In the genomic region with DNA sequence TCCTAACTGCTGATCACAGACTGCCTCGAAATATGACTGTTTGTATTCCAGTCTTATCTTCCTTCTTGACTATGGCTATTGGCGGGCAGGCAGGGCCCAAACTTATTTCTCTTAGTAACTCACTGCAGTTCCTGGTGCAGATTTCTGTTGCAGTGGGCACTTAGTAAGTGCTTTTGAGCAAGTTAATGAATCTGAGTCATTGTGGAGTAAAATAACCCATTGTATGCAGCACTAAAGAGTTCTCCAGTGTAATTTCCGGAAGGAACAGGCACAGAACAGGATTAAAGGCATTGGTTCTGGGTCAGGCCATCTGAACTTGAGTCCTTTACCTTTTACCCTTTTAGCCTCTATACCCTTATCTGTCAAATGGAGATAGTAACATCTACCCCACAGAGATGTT, we compare ENCODE assay signal across 35 cellular contexts. TPM values are rescaled to one million over a fixed set of nuclear protein-coding genes. Genes with fewer than 3 reads are reported as not detected.
"Had no signal": no experiment of that assay in that cellular context is flagged by ENCODE, and none has a peak within 500 bp of the region (broad histone marks: within the 10 kb centered on the region; RNA-seq: fewer than 3 reads in every experiment).

No MANE protein-coding gene starts in this region.

- H3K27ac ChIP-seq: adrenal gland, ascending aorta, brain microvascular endothelial cell, breast epithelium, WERI-Rb-1 had no signal

- H3K27ac Mint-ChIP-seq: activated CD4-positive, alpha-beta memory T cell treated with anti-CD3 and anti-CD28 coated beads, Interleukin-2, amount 10 ng/mL, durations not matched to agents 7 days and 5 days; activated CD4-positive, alpha-beta T cell treated with anti-CD3 and anti-CD28 coated beads for 36 hours; activated CD4-positive, alpha-beta T cell treated with anti-CD3 and anti-CD28 coated beads, Interleukin-2, amount 10 ng/mL, durations not matched to agents 7 days and 5 days; activated CD8-positive, alpha-beta memory T cell treated with anti-CD3 and anti-CD28 coated beads, Interleukin-2, amount 10 ng/mL, durations not matched to agents 7 days and 5 days; activated CD8-positive, alpha-beta T cell treated with anti-CD3 and anti-CD28 coated beads, Interleukin-2, amount 10 ng/mL, durations not matched to agents 7 days and 5 days; activated naive CD4-positive, alpha-beta T cell treated with anti-CD3 and anti-CD28 coated beads, Interleukin-2, amount 50 U/mL, for 72 hours; activated naive CD8-positive, alpha-beta T cell treated with anti-CD3 and anti-CD28 coated beads for 36 hours; activated T-cell treated with anti-CD3 and anti-CD28 coated beads, Interleukin-2, amount 50 U/mL, for 24 hours; activated T-helper 2 cell treated with anti-CD3 and anti-CD28 coated beads, Interferon-gamma antibody, Interleukin-2, Interleukin-4, amounts not matched to agents 10 μg/mL and 5 μg/mL and 100 μg/mL, durations not matched to agents 14 hours and 24 hours and 36 hours; T-helper 1 cell treated with Interleukin-12 subunit alpha and Interleukin-12 subunit beta and Interleukin-4 antibody, amounts not matched to agents 30 μg/mL and 1 μg/mL, for 36 hours; T-helper 2 cell treated with Interferon-gamma antibody and Interleukin-4, amounts not matched to agents 5 μg/mL and 100 μg/mL, for 36 hours; WTC11 had no signal

- H3K4me1 Mint-ChIP-seq: activated CD4-positive, alpha-beta memory T cell treated with anti-CD3 and anti-CD28 coated beads, Interleukin-2, amount 10 ng/mL, durations not matched to agents 7 days and 5 days; activated CD4-positive, alpha-beta T cell treated with anti-CD3 and anti-CD28 coated beads for 36 hours; activated CD4-positive, alpha-beta T cell treated with anti-CD3 and anti-CD28 coated beads, Interleukin-2, amount 10 ng/mL, durations not matched to agents 7 days and 5 days; activated CD8-positive, alpha-beta memory T cell treated with anti-CD3 and anti-CD28 coated beads, Interleukin-2, amount 10 ng/mL, durations not matched to agents 7 days and 5 days; activated naive CD8-positive, alpha-beta T cell treated with anti-CD3 and anti-CD28 coated beads for 36 hours had no signal

- H3K4me3 ChIP-seq: adrenal gland, ascending aorta, breast epithelium had no signal

- H3K4me3 Mint-ChIP-seq: activated CD4-positive, alpha-beta memory T cell treated with anti-CD3 and anti-CD28 coated beads, Interleukin-2, amount 10 ng/mL, durations not matched to agents 7 days and 5 days; activated CD4-positive, alpha-beta T cell treated with anti-CD3 and anti-CD28 coated beads for 36 hours; activated CD4-positive, alpha-beta T cell treated with anti-CD3 and anti-CD28 coated beads, Interleukin-2, amount 10 ng/mL, durations not matched to agents 7 days and 5 days; activated CD8-positive, alpha-beta memory T cell treated with anti-CD3 and anti-CD28 coated beads, Interleukin-2, amount 10 ng/mL, durations not matched to agents 7 days and 5 days; activated CD8-positive, alpha-beta T cell treated with anti-CD3 and anti-CD28 coated beads, Interleukin-2, amount 10 ng/mL, durations not matched to agents 7 days and 5 days; activated naive CD8-positive, alpha-beta T cell treated with anti-CD3 and anti-CD28 coated beads for 36 hours; activated T-cell treated with anti-CD3 and anti-CD28 coated beads, Interleukin-2, amount 50 U/mL, for 24 hours; T-helper 1 cell treated with Interleukin-12 subunit alpha and Interleukin-12 subunit beta and Interleukin-4 antibody, amounts not matched to agents 30 μg/mL and 1 μg/mL, for 36 hours; T-helper 2 cell treated with Interferon-gamma antibody and Interleukin-4, amounts not matched to agents 5 μg/mL and 100 μg/mL, for 36 hours; WTC11 had no signal

- DNase-seq: activated CD4-positive, alpha-beta memory T cell treated with anti-CD3 and anti-CD28 coated beads, Interleukin-2, amount 10 ng/mL, durations not matched to agents 7 days and 5 days; activated CD4-positive, alpha-beta T cell treated with anti-CD3 and anti-CD28 coated beads for 1 hour; activated CD4-positive, alpha-beta T cell treated with anti-CD3 and anti-CD28 coated beads for 36 hours; activated CD4-positive, alpha-beta T cell treated with anti-CD3 and anti-CD28 coated beads for 48 hours; activated CD4-positive, alpha-beta T cell treated with anti-CD3 and anti-CD28 coated beads, Interleukin-2, amount 10 ng/mL, durations not matched to agents 7 days and 5 days; activated CD4-positive, alpha-beta T cell treated with anti-CD3 and anti-CD28 coated beads, Interleukin-2, amount 50 U/mL, for 48 hours; activated CD4-positive, CD25-positive, alpha-beta regulatory T cell; activated CD8-positive, alpha-beta memory T cell treated with anti-CD3 and anti-CD28 coated beads for 24 hours; activated CD8-positive, alpha-beta memory T cell treated with anti-CD3 and anti-CD28 coated beads, Interleukin-2, amount 10 ng/mL, durations not matched to agents 7 days and 5 days; activated CD8-positive, alpha-beta memory T cell treated with anti-CD3 and anti-CD28 coated beads, Interleukin-2, amount 50 U/mL, for 48 hours; activated CD8-positive, alpha-beta T cell treated with anti-CD3 and anti-CD28 coated beads, Interleukin-2, amount 10 ng/mL, durations not matched to agents 7 days and 5 days; activated effector memory CD4-positive, alpha-beta T cell treated with Interleukin-2 at 50 U/mL for 16 hours; activated gamma-delta T cell; activated naive CD4-positive, alpha-beta T cell treated with anti-CD3 and anti-CD28 coated beads, Interleukin-2, amount 50 U/mL, for 16 hours; activated naive CD4-positive, alpha-beta T cell treated with Interleukin-2 at 50 U/mL for 16 hours; activated naive CD8-positive, alpha-beta T cell treated with anti-CD3 and anti-CD28 coated beads for 36 hours; activated T-cell treated with anti-CD3 and anti-CD28 coated beads, Interleukin-2, amount 50 U/mL, for 24 hours; activated T-cell treated with anti-CD3 and anti-CD28 coated beads, Interleukin-2, amount 50 U/mL, for 48 hours; adrenal gland; amniotic stem cell; anterior cingulate cortex; brain microvascular endothelial cell; central memory CD4-positive, alpha-beta T cell; T-helper 1 cell; T-helper 2 cell; T-helper 9 cell; WERI-Rb-1 had no signal

- H3K36me3 Mint-ChIP-seq: activated CD8-positive, alpha-beta memory T cell treated with anti-CD3 and anti-CD28 coated beads, Interleukin-2, amount 10 ng/mL, durations not matched to agents 7 days and 5 days; activated naive CD8-positive, alpha-beta T cell treated with anti-CD3 and anti-CD28 coated beads for 36 hours had no signal

- ATAC-seq: activated CD4-positive, alpha-beta T cell treated with anti-CD3 and anti-CD28 coated beads for 36 hours; activated CD4-positive, CD25-positive, alpha-beta regulatory T cell treated with anti-CD3 and anti-CD28 coated beads, Interleukin-2, amount 50 U/mL, for 24 hours; activated CD8-positive, alpha-beta memory T cell treated with anti-CD3 and anti-CD28 coated beads, Interleukin-2, amount 10 ng/mL, durations not matched to agents 7 days and 5 days; activated CD8-positive, alpha-beta T cell treated with anti-CD3 and anti-CD28 coated beads, Interleukin-2, amount 10 ng/mL, durations not matched to agents 7 days and 5 days; activated naive CD4-positive, alpha-beta T cell treated with anti-CD3 and anti-CD28 coated beads, Interleukin-2, amount 50 U/mL, for 72 hours; WTC11 had no signal

- H3K4me1 ChIP-seq: adrenal gland, ascending aorta, breast epithelium had no signal

- H3K27me3 Mint-ChIP-seq: activated CD4-positive, alpha-beta memory T cell treated with anti-CD3 and anti-CD28 coated beads, Interleukin-2, amount 10 ng/mL, durations not matched to agents 7 days and 5 days; activated CD4-positive, alpha-beta T cell treated with anti-CD3 and anti-CD28 coated beads, Interleukin-2, amount 10 ng/mL, durations not matched to agents 7 days and 5 days; activated CD8-positive, alpha-beta memory T cell treated with anti-CD3 and anti-CD28 coated beads, Interleukin-2, amount 10 ng/mL, durations not matched to agents 7 days and 5 days had no signal

- H3K36me3 ChIP-seq: adrenal gland, ascending aorta, brain microvascular endothelial cell, breast epithelium, WERI-Rb-1 had no signal

- H3K9me3 ChIP-seq: adrenal gland, ascending aorta had no signal

RNA-seq across cellular contexts. Expression of a gene that starts 23.6 kb away (rescaled TPM):
- total RNA-seq: activated CD4-positive, alpha-beta T cell treated with anti-CD3 and anti-CD28 coated beads, Interleukin-2, amount 10 ng/mL, durations not matched to agents 7 days and 5 days; activated CD8-positive, alpha-beta memory T cell treated with anti-CD3 and anti-CD28 coated beads, Interleukin-2, amount 10 ng/mL, durations not matched to agents 7 days and 5 days; activated CD8-positive, alpha-beta T cell treated with anti-CD3 and anti-CD28 coated beads, Interleukin-2, amount 10 ng/mL, durations not matched to agents 7 days and 5 days; activated naive CD4-positive, alpha-beta T cell treated with anti-CD3 and anti-CD28 coated beads, Interleukin-2, amount 50 U/mL, for 72 hours; ascending aorta had no signal
